Comparison of ENCODE assay signal across 18 cellular contexts in genomic region chr4:182231503-182231902, GRCh38. TPM values are rescaled to one million over a fixed set of nuclear protein-coding genes. Genes with fewer than 3 reads are reported as not detected.
"Had no signal": no experiment of that assay in that cellular context is flagged by ENCODE, and none has a peak within 500 bp of the region (broad histone marks: within the 10 kb centered on the region; RNA-seq: fewer than 3 reads in every experiment).

No MANE protein-coding gene starts in this region.

- H3K27ac ChIP-seq: adrenal gland, colonic mucosa, left lung, right lobe of liver, thoracic aorta, VCaP had no signal

- H3K27me3 ChIP-seq: adrenal gland, colonic mucosa, left lung, right lobe of liver had no signal

- H3K9me3 ChIP-seq: adrenal gland, colonic mucosa, left lung, right lobe of liver, thoracic aorta had no signal

- H3K4me3 ChIP-seq: adrenal gland, colonic mucosa, left lung, right lobe of liver, thoracic aorta had no signal

- DNase-seq: activated CD4-positive, alpha-beta memory T cell treated with anti-CD3 and anti-CD28 coated beads for 36 hours; activated CD8-positive, alpha-beta memory T cell treated with anti-CD3 and anti-CD28 coated beads, Interleukin-2, amount 10 ng/mL, durations not matched to agents 7 days and 5 days; activated effector memory CD4-positive, alpha-beta T cell treated with Interleukin-2 at 50 U/mL for 16 hours; activated T-cell treated with anti-CD3 and anti-CD28 coated beads, Interleukin-2, amount 50 U/mL, for 1 hour; adrenal gland; colonic mucosa; hippocampal formation; kidney; left lung; occipital lobe; right lobe of liver; stimulated activated CD4-positive, alpha-beta T cell treated with anti-CD3 and anti-CD28 coated beads, Interleukin-1b, Interleukin-23, amount 100 ng/mL, for 48 hours; T-helper 1 cell; T1000 had no signal

- ATAC-seq: activated CD8-positive, alpha-beta memory T cell treated with anti-CD3 and anti-CD28 coated beads, Interleukin-2, amount 10 ng/mL, durations not matched to agents 7 days and 5 days; left lung; natural killer cell treated with Interleukin-12 subunit alpha and Interleukin-12 subunit beta and Interleukin-15 and Interleukin-18, amount 100 ng/mL, for 72 hours; right lobe of liver; stimulated activated effector memory CD8-positive, alpha-beta T cell treated with anti-CD3 and anti-CD28 coated beads, Interleukin-12 subunit alpha, Interleukin-12 subunit beta, amount 100 ng/mL, for 72 hours had no signal

- H3K36me3 ChIP-seq: adrenal gland, colonic mucosa, left lung, right lobe of liver, thoracic aorta had no signal

- H3K4me1 ChIP-seq: adrenal gland, colonic mucosa, left lung, right lobe of liver had no signal

RNA-seq across cellular contexts. Expression of gene TENM3, which starts 11.7 kb away (rescaled TPM):
- total RNA-seq: activated CD4-positive, alpha-beta memory T cell treated with anti-CD3 and anti-CD28 coated beads for 36 hours; activated CD8-positive, alpha-beta memory T cell treated with anti-CD3 and anti-CD28 coated beads, Interleukin-2, amount 10 ng/mL, durations not matched to agents 7 days and 5 days; natural killer cell treated with Interleukin-12 subunit alpha and Interleukin-12 subunit beta and Interleukin-15 and Interleukin-18, amount 100 ng/mL, for 72 hours had no signal
